In the genomic region with DNA sequence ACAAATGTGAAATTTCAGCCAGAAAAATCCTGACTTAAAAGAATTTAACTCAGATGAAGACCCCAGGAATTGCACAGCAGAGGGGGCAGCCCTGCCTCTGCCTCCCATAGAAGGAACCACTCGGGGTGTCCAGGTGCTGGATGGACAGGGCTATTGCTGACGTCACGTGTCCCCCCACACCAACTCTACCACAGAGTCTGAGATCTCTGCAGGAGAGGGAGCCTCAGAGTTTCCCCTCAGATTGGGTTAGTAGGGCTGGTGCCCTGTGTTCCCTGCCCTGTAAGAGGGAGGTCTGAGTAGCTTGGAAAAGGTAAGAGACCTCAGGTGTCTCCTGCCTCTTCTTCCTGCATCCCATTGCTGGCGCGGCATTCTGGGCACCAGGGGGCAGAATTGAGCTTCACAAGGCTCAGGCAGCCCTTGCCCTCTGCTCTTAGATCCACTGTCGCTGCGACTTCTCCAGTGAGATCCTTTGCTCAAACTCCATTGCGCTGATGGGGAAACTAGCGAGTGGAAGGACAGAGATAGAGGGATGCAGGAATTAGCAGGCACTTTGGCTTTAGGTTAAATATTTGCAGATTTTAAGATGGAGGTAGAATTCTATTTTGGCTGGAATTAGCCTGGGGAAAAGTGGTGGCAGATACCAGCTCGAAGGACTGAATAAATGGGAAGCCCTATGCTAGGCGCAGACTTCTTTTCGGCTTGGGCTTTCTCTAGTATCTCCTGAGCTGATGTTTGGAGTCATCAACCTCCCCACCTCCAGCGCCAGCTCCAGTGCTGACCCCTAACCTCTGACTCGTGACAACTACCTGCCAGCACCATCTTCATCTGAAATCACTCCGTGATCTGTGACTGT, we compare ENCODE assay signal across 1 cellular context.
TF ChIP-seq lines count a peak whose summit lies in the region.

No MANE protein-coding gene starts in this region.

TF ChIP-seq in K562, 482 proteins besides CTCF, POLR2A, EP300 and RAD21 (continued from another document and continues in another):
- TF ChIP-seq, protein P1, sequence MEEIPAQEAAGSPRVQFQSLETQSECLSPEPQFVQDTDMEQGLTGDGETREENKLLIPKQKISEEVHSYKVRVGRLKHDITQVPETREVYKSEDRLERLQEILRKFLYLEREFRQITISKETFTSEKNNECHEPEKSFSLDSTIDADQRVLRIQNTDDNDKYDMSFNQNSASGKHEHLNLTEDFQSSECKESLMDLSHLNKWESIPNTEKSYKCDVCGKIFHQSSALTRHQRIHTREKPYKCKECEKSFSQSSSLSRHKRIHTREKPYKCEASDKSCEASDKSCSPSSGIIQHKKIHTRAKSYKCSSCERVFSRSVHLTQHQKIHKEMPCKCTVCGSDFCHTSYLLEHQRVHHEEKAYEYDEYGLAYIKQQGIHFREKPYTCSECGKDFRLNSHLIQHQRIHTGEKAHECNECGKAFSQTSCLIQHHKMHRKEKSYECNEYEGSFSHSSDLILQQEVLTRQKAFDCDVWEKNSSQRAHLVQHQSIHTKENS (CRISPR knock-in tag; IDR thresholded peaks at IDR 0.05) = no peak
- TF ChIP-seq, protein P2, sequence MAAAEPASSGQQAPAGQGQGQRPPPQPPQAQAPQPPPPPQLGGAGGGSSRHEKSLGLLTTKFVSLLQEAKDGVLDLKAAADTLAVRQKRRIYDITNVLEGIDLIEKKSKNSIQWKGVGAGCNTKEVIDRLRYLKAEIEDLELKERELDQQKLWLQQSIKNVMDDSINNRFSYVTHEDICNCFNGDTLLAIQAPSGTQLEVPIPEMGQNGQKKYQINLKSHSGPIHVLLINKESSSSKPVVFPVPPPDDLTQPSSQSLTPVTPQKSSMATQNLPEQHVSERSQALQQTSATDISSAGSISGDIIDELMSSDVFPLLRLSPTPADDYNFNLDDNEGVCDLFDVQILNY (CRISPR knock-in tag; IDR thresholded peaks at IDR 0.05) = no peak
- TF ChIP-seq, protein P3, sequence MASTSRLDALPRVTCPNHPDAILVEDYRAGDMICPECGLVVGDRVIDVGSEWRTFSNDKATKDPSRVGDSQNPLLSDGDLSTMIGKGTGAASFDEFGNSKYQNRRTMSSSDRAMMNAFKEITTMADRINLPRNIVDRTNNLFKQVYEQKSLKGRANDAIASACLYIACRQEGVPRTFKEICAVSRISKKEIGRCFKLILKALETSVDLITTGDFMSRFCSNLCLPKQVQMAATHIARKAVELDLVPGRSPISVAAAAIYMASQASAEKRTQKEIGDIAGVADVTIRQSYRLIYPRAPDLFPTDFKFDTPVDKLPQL (IDR thresholded peaks at IDR 0.05; ENCODE audit: extremely low read depth, insufficient read length) = no peak
- TF ChIP-seq, protein P4, sequence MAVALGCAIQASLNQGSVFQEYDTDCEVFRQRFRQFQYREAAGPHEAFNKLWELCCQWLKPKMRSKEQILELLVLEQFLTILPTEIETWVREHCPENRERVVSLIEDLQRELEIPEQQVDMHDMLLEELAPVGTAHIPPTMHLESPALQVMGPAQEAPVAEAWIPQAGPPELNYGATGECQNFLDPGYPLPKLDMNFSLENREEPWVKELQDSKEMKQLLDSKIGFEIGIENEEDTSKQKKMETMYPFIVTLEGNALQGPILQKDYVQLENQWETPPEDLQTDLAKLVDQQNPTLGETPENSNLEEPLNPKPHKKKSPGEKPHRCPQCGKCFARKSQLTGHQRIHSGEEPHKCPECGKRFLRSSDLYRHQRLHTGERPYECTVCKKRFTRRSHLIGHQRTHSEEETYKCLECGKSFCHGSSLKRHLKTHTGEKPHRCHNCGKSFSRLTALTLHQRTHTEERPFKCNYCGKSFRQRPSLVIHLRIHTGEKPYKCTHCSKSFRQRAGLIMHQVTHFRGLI (CRISPR knock-in tag; IDR thresholded peaks at IDR 0.05) = no peak
- TF ChIP-seq SAP30 (IDR thresholded peaks at IDR 0.05; ENCODE audit: borderline replicate concordance, insufficient read depth, low read depth, low read length, poor library complexity, severe bottlenecking) = no peak
- no peak for TF ChIP-seq NBN (IDR thresholded peaks at IDR 0.05; ENCODE audit: low read depth)
- TF ChIP-seq CBX3 (IDR thresholded peaks at IDR 0.05; ENCODE audit: borderline replicate concordance in 1 of 2, low read length in 2 of 2) = no peak
- peak; percentile 65; the same call in 1 of the 2 replicates for TF ChIP-seq ZNF24 (IDR thresholded peaks at IDR 0.05)
- TF ChIP-seq, protein P5, sequence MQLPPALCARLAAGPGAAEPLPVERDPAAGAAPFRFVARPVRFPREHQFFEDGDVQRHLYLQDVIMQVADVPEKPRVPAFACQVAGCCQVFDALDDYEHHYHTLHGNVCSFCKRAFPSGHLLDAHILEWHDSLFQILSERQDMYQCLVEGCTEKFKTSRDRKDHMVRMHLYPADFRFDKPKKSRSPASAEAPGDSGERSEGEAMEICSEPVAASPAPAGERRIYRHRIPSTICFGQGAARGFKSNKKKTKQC (CRISPR knock-in tag; IDR thresholded peaks at IDR 0.05) = 0 out of 2 replicates have a peak, but pooled peaks have one; percentile 9
- TF ChIP-seq NFATC3 (IDR thresholded peaks at IDR 0.05) = no peak
- no peak for TF ChIP-seq ZNF551 (CRISPR knock-in tag; IDR thresholded peaks at IDR 0.05)
- TF ChIP-seq, protein P6, sequence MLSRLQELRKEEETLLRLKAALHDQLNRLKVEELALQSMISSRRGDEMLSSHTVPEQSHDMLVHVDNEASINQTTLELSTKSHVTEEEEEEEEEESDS (CRISPR knock-in tag; IDR thresholded peaks at IDR 0.05) = no peak
- TF ChIP-seq, protein P7, sequence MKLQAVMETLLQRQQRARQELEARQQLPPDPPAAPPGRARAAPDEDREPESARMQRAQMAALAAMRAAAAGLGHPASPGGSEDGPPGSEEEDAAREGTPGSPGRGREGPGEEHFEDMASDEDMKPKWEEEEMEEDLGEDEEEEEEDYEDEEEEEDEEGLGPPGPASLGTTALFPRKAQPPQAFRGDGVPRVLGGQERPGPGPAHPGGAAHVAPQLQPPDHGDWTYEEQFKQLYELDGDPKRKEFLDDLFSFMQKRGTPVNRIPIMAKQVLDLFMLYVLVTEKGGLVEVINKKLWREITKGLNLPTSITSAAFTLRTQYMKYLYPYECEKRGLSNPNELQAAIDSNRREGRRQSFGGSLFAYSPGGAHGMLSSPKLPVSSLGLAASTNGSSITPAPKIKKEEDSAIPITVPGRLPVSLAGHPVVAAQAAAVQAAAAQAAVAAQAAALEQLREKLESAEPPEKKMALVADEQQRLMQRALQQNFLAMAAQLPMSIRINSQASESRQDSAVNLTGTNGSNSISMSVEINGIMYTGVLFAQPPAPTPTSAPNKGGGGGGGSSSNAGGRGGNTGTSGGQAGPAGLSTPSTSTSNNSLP (IDR thresholded peaks at IDR 0.05; ENCODE audit: borderline replicate concordance, low read depth, low read length) = no peak
- TF ChIP-seq NR2C2 (CRISPR knock-in tag; IDR thresholded peaks at IDR 0.05) = no peak
- TF ChIP-seq NR2C2 (tag; IDR thresholded peaks at IDR 0.05) = peak; percentile 14; the same call in 1 of the 2 replicates
- TF ChIP-seq ZNF253 (CRISPR knock-in tag; conservative IDR thresholded peaks at IDR 0.05) = no peak
- no peak for TF ChIP-seq HDAC1 (IDR thresholded peaks at IDR 0.05)
- TF ChIP-seq POLR2G (IDR thresholded peaks at IDR 0.05; ENCODE audit: low read depth, low read length) = no peak
- TF ChIP-seq, protein P8, sequence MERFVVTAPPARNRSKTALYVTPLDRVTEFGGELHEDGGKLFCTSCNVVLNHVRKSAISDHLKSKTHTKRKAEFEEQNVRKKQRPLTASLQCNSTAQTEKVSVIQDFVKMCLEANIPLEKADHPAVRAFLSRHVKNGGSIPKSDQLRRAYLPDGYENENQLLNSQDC (CRISPR knock-in tag; IDR thresholded peaks at IDR 0.05) = no peak
- TF ChIP-seq MED1 (CRISPR knock-in tag; IDR thresholded peaks at IDR 0.05; ENCODE audit: borderline replicate concordance) = no peak
- TF ChIP-seq, protein P9, sequence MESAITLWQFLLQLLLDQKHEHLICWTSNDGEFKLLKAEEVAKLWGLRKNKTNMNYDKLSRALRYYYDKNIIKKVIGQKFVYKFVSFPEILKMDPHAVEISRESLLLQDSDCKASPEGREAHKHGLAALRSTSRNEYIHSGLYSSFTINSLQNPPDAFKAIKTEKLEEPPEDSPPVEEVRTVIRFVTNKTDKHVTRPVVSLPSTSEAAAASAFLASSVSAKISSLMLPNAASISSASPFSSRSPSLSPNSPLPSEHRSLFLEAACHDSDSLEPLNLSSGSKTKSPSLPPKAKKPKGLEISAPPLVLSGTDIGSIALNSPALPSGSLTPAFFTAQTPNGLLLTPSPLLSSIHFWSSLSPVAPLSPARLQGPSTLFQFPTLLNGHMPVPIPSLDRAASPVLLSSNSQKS (CRISPR knock-in tag; IDR thresholded peaks at IDR 0.05) = no peak
- TF ChIP-seq, protein P10, sequence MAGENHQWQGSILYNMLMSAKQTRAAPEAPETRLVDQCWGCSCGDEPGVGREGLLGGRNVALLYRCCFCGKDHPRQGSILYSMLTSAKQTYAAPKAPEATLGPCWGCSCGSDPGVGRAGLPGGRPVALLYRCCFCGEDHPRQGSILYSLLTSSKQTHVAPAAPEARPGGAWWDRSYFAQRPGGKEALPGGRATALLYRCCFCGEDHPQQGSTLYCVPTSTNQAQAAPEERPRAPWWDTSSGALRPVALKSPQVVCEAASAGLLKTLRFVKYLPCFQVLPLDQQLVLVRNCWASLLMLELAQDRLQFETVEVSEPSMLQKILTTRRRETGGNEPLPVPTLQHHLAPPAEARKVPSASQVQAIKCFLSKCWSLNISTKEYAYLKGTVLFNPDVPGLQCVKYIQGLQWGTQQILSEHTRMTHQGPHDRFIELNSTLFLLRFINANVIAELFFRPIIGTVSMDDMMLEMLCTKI (IDR thresholded peaks at IDR 0.05; ENCODE audit: partially characterized antibody) = no peak
- TF ChIP-seq CBFA2T2 (conservative IDR thresholded peaks at IDR 0.05) = no peak
- TF ChIP-seq, protein P11, sequence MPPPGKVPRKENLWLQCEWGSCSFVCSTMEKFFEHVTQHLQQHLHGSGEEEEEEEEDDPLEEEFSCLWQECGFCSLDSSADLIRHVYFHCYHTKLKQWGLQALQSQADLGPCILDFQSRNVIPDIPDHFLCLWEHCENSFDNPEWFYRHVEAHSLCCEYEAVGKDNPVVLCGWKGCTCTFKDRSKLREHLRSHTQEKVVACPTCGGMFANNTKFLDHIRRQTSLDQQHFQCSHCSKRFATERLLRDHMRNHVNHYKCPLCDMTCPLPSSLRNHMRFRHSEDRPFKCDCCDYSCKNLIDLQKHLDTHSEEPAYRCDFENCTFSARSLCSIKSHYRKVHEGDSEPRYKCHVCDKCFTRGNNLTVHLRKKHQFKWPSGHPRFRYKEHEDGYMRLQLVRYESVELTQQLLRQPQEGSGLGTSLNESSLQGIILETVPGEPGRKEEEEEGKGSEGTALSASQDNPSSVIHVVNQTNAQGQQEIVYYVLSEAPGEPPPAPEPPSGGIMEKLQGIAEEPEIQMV (tag; conservative IDR thresholded peaks at IDR 0.05; ENCODE audit: low read depth) = no peak
- peak; percentile 79 for TF ChIP-seq CTBP1 (IDR thresholded peaks at IDR 0.05; ENCODE audit: borderline replicate concordance)
- TF ChIP-seq RUNX1 (IDR thresholded peaks at IDR 0.05; ENCODE audit: low read depth) = no peak
- TF ChIP-seq MCM3 (IDR thresholded peaks at IDR 0.05) = no peak
- TF ChIP-seq ZEB2 (IDR thresholded peaks at IDR 0.05) = peak; percentile 24; the same call in 1 of the 2 replicates
- TF ChIP-seq ADNP (tag; IDR thresholded peaks at IDR 0.05) = no peak
- TF ChIP-seq HDAC3 (IDR thresholded peaks at IDR 0.05; ENCODE audit: borderline replicate concordance, partially characterized antibody) = no peak
- no peak for TF ChIP-seq XRCC3 (IDR thresholded peaks at IDR 0.05)
- TF ChIP-seq, protein P12, sequence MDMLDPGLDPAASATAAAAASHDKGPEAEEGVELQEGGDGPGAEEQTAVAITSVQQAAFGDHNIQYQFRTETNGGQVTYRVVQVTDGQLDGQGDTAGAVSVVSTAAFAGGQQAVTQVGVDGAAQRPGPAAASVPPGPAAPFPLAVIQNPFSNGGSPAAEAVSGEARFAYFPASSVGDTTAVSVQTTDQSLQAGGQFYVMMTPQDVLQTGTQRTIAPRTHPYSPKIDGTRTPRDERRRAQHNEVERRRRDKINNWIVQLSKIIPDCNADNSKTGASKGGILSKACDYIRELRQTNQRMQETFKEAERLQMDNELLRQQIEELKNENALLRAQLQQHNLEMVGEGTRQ (CRISPR knock-in tag; IDR thresholded peaks at IDR 0.05) = peak; percentile 7; the same call in 1 of the 2 replicates
- TF ChIP-seq HSF4 (CRISPR knock-in tag; IDR thresholded peaks at IDR 0.05; ENCODE audit: borderline replicate concordance) = no peak
- TF ChIP-seq, protein P13, sequence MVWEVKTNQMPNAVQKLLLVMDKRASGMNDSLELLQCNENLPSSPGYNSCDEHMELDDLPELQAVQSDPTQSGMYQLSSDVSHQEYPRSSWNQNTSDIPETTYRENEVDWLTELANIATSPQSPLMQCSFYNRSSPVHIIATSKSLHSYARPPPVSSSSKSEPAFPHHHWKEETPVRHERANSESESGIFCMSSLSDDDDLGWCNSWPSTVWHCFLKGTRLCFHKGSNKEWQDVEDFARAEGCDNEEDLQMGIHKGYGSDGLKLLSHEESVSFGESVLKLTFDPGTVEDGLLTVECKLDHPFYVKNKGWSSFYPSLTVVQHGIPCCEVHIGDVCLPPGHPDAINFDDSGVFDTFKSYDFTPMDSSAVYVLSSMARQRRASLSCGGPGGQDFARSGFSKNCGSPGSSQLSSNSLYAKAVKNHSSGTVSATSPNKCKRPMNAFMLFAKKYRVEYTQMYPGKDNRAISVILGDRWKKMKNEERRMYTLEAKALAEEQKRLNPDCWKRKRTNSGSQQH (CRISPR knock-in tag; IDR thresholded peaks at IDR 0.05) = no peak
- TF ChIP-seq ETV5 (CRISPR knock-in tag; IDR thresholded peaks at IDR 0.05; ENCODE audit: low read depth) = no peak
- TF ChIP-seq, protein P14, sequence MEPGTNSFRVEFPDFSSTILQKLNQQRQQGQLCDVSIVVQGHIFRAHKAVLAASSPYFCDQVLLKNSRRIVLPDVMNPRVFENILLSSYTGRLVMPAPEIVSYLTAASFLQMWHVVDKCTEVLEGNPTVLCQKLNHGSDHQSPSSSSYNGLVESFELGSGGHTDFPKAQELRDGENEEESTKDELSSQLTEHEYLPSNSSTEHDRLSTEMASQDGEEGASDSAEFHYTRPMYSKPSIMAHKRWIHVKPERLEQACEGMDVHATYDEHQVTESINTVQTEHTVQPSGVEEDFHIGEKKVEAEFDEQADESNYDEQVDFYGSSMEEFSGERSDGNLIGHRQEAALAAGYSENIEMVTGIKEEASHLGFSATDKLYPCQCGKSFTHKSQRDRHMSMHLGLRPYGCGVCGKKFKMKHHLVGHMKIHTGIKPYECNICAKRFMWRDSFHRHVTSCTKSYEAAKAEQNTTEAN (CRISPR knock-in tag; IDR thresholded peaks at IDR 0.05) = no peak
- TF ChIP-seq ZNF121 (CRISPR knock-in tag; conservative IDR thresholded peaks at IDR 0.05) = no peak
- TF ChIP-seq KHSRP (IDR thresholded peaks at IDR 0.05) = no peak
- no peak for TF ChIP-seq EZH2 (IDR thresholded peaks at IDR 0.05; ENCODE audit: borderline replicate concordance, low read depth, low read length)
- TF ChIP-seq CHD1 (IDR thresholded peaks at IDR 0.05; ENCODE audit: low read length) = no peak
